9 cellular contexts compared by ENCODE assay signal in genomic region chr17:78535285-78536197, GRCh38. TPM values are rescaled to one million over a fixed set of nuclear protein-coding genes. Genes with fewer than 3 reads are reported as not detected.
DNase-seq lines count a peak whose midpoint lies in the region; ATAC-seq and TF ChIP-seq lines count a peak whose summit lies in the region.
"Had no signal": no experiment of that assay in that cellular context is flagged by ENCODE, and none has a peak within 500 bp of the region (broad histone marks: within the 10 kb centered on the region; RNA-seq: fewer than 3 reads in every experiment).

No MANE protein-coding gene starts in this region.

- peaks cover 10% of the 10 kb centered on the region for H3K4me1 ChIP-seq in mucosa of descending colon (ENCODE audit: low read depth)

- H3K4me3 ChIP-seq in mucosa of descending colon (no peak overlapping the region), H7 (ENCODE audit: insufficient read depth, low read depth, low read length) (no peak overlapping the region)
- H3K4me3 ChIP-seq: K562 had no signal

- peak overlapping the region; percentile 71 for H3K27ac ChIP-seq in VCaP

- peak; percentile 58 for ATAC-seq in mucosa of descending colon
- no peak for ATAC-seq in GM21390 (IDR thresholded peaks at IDR 0.05; ENCODE audit: unreplicated experiment)
- ATAC-seq: K562 had no signal

- no peaks in the 10 kb centered on the region for H3K36me3 ChIP-seq in mucosa of descending colon (ENCODE audit: low read depth)
- H3K36me3 ChIP-seq in H7 (replicated peaks; ENCODE audit: control insufficient read depth, insufficient read depth, low read length) = no peaks in the 10 kb centered on the region

- H3K9me3 ChIP-seq in mucosa of descending colon = no peaks in the 10 kb centered on the region

- DNase-seq in DMS53 treated with DMSO at 0.1 percent for 48 hours (lab: John Stamatoyannopoulos, UW; ENCODE audit: unreplicated experiment) = peak; percentile 94
- peak; percentile 62 to 75 for DNase-seq in NCI-H187 (lab: John Stamatoyannopoulos, UW)
- no peak for DNase-seq in mucosa of descending colon
- DNase-seq in NCI-H226 = no peak
- no peak for DNase-seq in H7
- DNase-seq in EL = no peak

- intact Hi-C loops in mucosa of descending colon (cut with DNase I, micrococcal nuclease) = no loop called here

- H3K27me3 ChIP-seq in H7 (ENCODE audit: control insufficient read depth, insufficient read depth, low read length) = no peaks in the 10 kb centered on the region

- no peak for TF ChIP-seq CTCF in VCaP (conservative IDR thresholded peaks at IDR 0.05)
- TF ChIP-seq CTCF in mucosa of descending colon (IDR thresholded peaks at IDR 0.05) = no peak

RNA-seq across cellular contexts. Expression of gene DNAH17, which starts 41.7 kb away (rescaled TPM):
- total RNA-seq in mucosa of descending colon = under 1 TPM in 2 of 3 donors, not detected in 1; 0.06 to 0.17 TPM
- total RNA-seq in H7 (2014; rRNA removed; shearing (Covaris generic)) = 0.59 and 0.87 TPM in 2 replicates

Comparison
In these comparisons a context has a peak if more than half of its experiments do, and no peak if none do; other contexts are left out.
1. DNase-seq: peak in DMS53 treated with DMSO at 0.1 percent for 48 hours (single experiment) and NCI-H187 (2 of 2); none in mucosa of descending colon (0 of 3), NCI-H226 (single experiment), H7 (single experiment) and EL (single experiment).